ENCODE assay signal across 11 cellular contexts in genomic region chr1:64917907-64918306, GRCh38. TPM values are rescaled to one million over a fixed set of nuclear protein-coding genes. Genes with fewer than 3 reads are reported as not detected.
DNase-seq lines count a peak whose midpoint lies in the region; ATAC-seq and TF ChIP-seq lines count a peak whose summit lies in the region.
"Had no signal": no experiment of that assay in that cellular context is flagged by ENCODE, and none has a peak within 500 bp of the region (broad histone marks: within the 10 kb centered on the region; RNA-seq: fewer than 3 reads in every experiment).

No MANE protein-coding gene starts in this region.

- no peak for ATAC-seq in GM21381 (IDR thresholded peaks at IDR 0.05; ENCODE audit: unreplicated experiment)
- no peak for ATAC-seq in HG03025 (IDR thresholded peaks at IDR 0.05; ENCODE audit: low FRiP score, unreplicated experiment)

- H3K79me2 ChIP-seq in ACC112 (ENCODE audit: control insufficient read depth, insufficient read depth, low read length, unreplicated experiment) = peaks cover 71% of the 10 kb centered on the region

- H3K9me3 Mint-ChIP-seq in HFFc6 = no peaks in the 10 kb centered on the region

- peak overlapping the region; percentile 50; the same call in 1 of the 2 replicates for H3K4me3 Mint-ChIP-seq in HFFc6

- H3K4me3 ChIP-seq in ACC112 (ENCODE audit: low read depth, low read length) = no peak overlapping the region
- peak overlapping the region; percentile 35 for H3K4me3 ChIP-seq in coronary artery
- no peak overlapping the region for H3K4me3 ChIP-seq in neutrophil (ENCODE audit: low read depth in 1 of 2, low read length in 1 of 2)

- no peaks in the 10 kb centered on the region for H3K27me3 Mint-ChIP-seq in HFFc6 (ENCODE audit: insufficient read depth)

- H3K4me1 Mint-ChIP-seq in HFFc6 (ENCODE audit: low read depth) = peaks cover 82% of the 10 kb centered on the region

- DNase-seq in HFFc6 = no peak
- no peak for DNase-seq in coronary artery (ENCODE audit: low spot score)
- no peak for DNase-seq in ACHN
- DNase-seq in GM03348 (ENCODE audit: low spot score) = no peak
- DNase-seq: COR-L47; NCI-H2227 treated with DMSO at 0.1 percent for 48 hours; stimulated activated naive CD4-positive, alpha-beta T cell had no signal

- no peaks in the 10 kb centered on the region for H3K36me3 Mint-ChIP-seq in HFFc6 (ENCODE audit: low read depth)

- peak overlapping the region; percentile 98 for H3K27ac ChIP-seq in ACC112 (ENCODE audit: low read depth, low read length)
- H3K27ac ChIP-seq in coronary artery = peak overlapping the region in 1 of 2 donors; percentile 67
- peak overlapping the region; percentile 58 for H3K27ac ChIP-seq in neutrophil

- TF ChIP-seq CTCF in HFFc6 (IDR thresholded peaks at IDR 0.05) = no peak
- no peak for TF ChIP-seq CTCF in coronary artery (IDR thresholded peaks at IDR 0.05)
- TF ChIP-seq CTCF in neutrophil (IDR thresholded peaks at IDR 0.05) = no peak

- in situ Hi-C loops in ACHN (cut with HindIII; ENCODE audit: low pct_ligation_motif_present, low pct_unique_long_range_greater_than_20kb, low sequenced_read_pairs) = no loop called here

- H3K36me3 ChIP-seq in ACC112 (ENCODE audit: insufficient read depth, low read length) (no peaks in the 10 kb centered on the region), neutrophil (no peaks in the 10 kb centered on the region)

- H3K9me3 ChIP-seq in neutrophil = no peaks in the 10 kb centered on the region

- H3K27ac Mint-ChIP-seq in HFFc6 = peak overlapping the region; percentile 84

- peaks cover 75% of the 10 kb centered on the region for H3K4me1 ChIP-seq in ACC112 (ENCODE audit: control insufficient read depth, insufficient read depth, low read length, unreplicated experiment)
- peaks cover 11 to 23% of the 10 kb centered on the region in 2 experiments for H3K4me1 ChIP-seq in neutrophil (ENCODE audit: control insufficient read depth in 1 of 2, insufficient read depth in 1 of 2, low read depth in 1 of 2, low read length in 1 of 2)

- no peak overlapping the region for H2AFZ ChIP-seq in ACC112 (ENCODE audit: low read length, unreplicated experiment)

- no peaks in the 10 kb centered on the region for H3K27me3 ChIP-seq in ACC112 (ENCODE audit: insufficient read depth, low read length)
- no peaks in the 10 kb centered on the region for H3K27me3 ChIP-seq in neutrophil

RNA-seq across cellular contexts. Expression of gene JAK1, which starts 48.4 kb away (rescaled TPM):
- 100 to 1,000 TPM in 2 of 6 experiments, 10 to 100 TPM in 4; 90.0 to 104 (median 98.3) TPM for total RNA-seq in HFFc6 (2021; fragmentation: NEBNext Ultra II Directional; extraction: Animal tissue kit (Norgen Biotek cat#: 25700))
